Comparison of ENCODE assay signal across 18 cellular contexts in genomic region chr2:9749546-9750223, GRCh38.
"Had no signal": no experiment of that assay in that cellular context is flagged by ENCODE, and none has a peak within 500 bp of the region (broad histone marks: within the 10 kb centered on the region; RNA-seq: fewer than 3 reads in every experiment).

No MANE protein-coding gene starts in this region.

- ATAC-seq: effector memory CD8-positive, alpha-beta T cell; gastroesophageal sphincter; left lobe of liver; stimulated activated memory B cell treated with anti-CD40 and anti-IgM and Interleukin-4, amounts not matched to agents 10 μg/mL and 1 μg/mL and 100 μg/mL, for 72 hours had no signal

- H3K36me3 ChIP-seq: esophagus squamous epithelium, gastroesophageal sphincter, sigmoid colon, stomach, thoracic aorta, transverse colon had no signal

- H3K27me3 ChIP-seq: transverse colon had no signal

- DNase-seq: effector memory CD8-positive, alpha-beta T cell; esophagus squamous epithelium; foreskin fibroblast; glutamatergic neuron; islet precursor cell; naive B cell; sigmoid colon; stimulated activated CD4-positive, alpha-beta T cell treated with anti-CD3 and anti-CD28 coated beads, Interleukin-4, amount 100 ng/mL, for 1 hour; stimulated activated CD8-positive, alpha-beta memory T cell treated with anti-CD3 and anti-CD28 coated beads, Interleukin-4, amount 100 ng/mL, for 48 hours; stomach; substantia nigra; transverse colon had no signal

- H3K27me3 Mint-ChIP-seq: effector memory CD8-positive, alpha-beta T cell had no signal

- H3K4me3 ChIP-seq: esophagus squamous epithelium, gastroesophageal sphincter, sigmoid colon, smooth muscle cell, stomach, thoracic aorta, transverse colon had no signal

- H3K9me3 ChIP-seq: esophagus squamous epithelium, gastroesophageal sphincter, sigmoid colon, stomach, thoracic aorta, transverse colon had no signal

- H3K9me3 Mint-ChIP-seq: dendritic cell treated with granulocyte-macrophage colony-stimulating factor and Interleukin-4, amounts not matched to agents 40 ng/mL and 50 ng/mL, for 4 days; effector memory CD8-positive, alpha-beta T cell; stimulated activated memory B cell treated with anti-CD40 and anti-IgM and Interleukin-4, amounts not matched to agents 10 μg/mL and 1 μg/mL and 100 μg/mL, for 72 hours had no signal

- H3K36me3 Mint-ChIP-seq: naive B cell; stimulated activated memory B cell treated with anti-CD40 and anti-IgM and Interleukin-4, amounts not matched to agents 10 μg/mL and 1 μg/mL and 100 μg/mL, for 72 hours had no signal

- H3K27ac Mint-ChIP-seq: dendritic cell treated with granulocyte-macrophage colony-stimulating factor and Interleukin-4, amounts not matched to agents 40 ng/mL and 50 ng/mL, for 4 days; stimulated activated memory B cell treated with anti-CD40 and anti-IgM and Interleukin-4, amounts not matched to agents 10 μg/mL and 1 μg/mL and 100 μg/mL, for 72 hours had no signal

- H3K4me3 Mint-ChIP-seq: dendritic cell treated with granulocyte-macrophage colony-stimulating factor and Interleukin-4, amounts not matched to agents 40 ng/mL and 50 ng/mL, for 4 days; effector memory CD8-positive, alpha-beta T cell; stimulated activated memory B cell treated with anti-CD40 and anti-IgM and Interleukin-4, amounts not matched to agents 10 μg/mL and 1 μg/mL and 100 μg/mL, for 72 hours had no signal

- H3K27ac ChIP-seq: esophagus squamous epithelium, gastroesophageal sphincter, sigmoid colon, stomach, thoracic aorta had no signal

- H3K4me2 ChIP-seq: smooth muscle cell had no signal
